8 cellular contexts compared by ENCODE assay signal in genomic region chr7:134865001-134865845, GRCh38.
DNase-seq lines count a peak whose midpoint lies in the region; ATAC-seq and TF ChIP-seq lines count a peak whose summit lies in the region.

No MANE protein-coding gene starts in this region.

- peak overlapping the region in 1 of 2 donors; percentile 83 for H3K27ac Mint-ChIP-seq in stimulated activated naive CD8-positive, alpha-beta T cell treated with anti-CD3 and anti-CD28 coated beads, Interleukin-15, amount 100 ng/mL, for 72 hours

- H3K9me3 ChIP-seq in DND-41 (ENCODE audit: insufficient read depth, low read length, severe bottlenecking): no peaks in the 10 kb centered on the region

- no peak overlapping the region for H3K4me3 ChIP-seq in DND-41 (ENCODE audit: low read depth in 1 of 2, low read length in 2 of 2)

- H3K27me3 ChIP-seq in DND-41 (ENCODE audit: insufficient read depth, low read length, poor library complexity): no peaks in the 10 kb centered on the region

- H4K20me1 ChIP-seq in DND-41 (ENCODE audit: insufficient read depth, low read length): no peaks in the 10 kb centered on the region

- H3K4me2 ChIP-seq in DND-41 (ENCODE audit: insufficient read depth, low read length): no peak overlapping the region

- H3K36me3 ChIP-seq in DND-41 (ENCODE audit: insufficient read depth, low read length): no peaks in the 10 kb centered on the region

- H3K4me3 Mint-ChIP-seq in stimulated activated naive CD8-positive, alpha-beta T cell treated with anti-CD3 and anti-CD28 coated beads, Interleukin-15, amount 100 ng/mL, for 72 hours: peak overlapping the region; percentile 58 to 70

- TF ChIP-seq CTCF in DND-41 (IDR thresholded peaks at IDR 0.05; ENCODE audit: borderline replicate concordance, extremely low read depth, low read length, poor library complexity, severe bottlenecking): no peak

- H3K79me2 ChIP-seq in DND-41 (ENCODE audit: insufficient read depth, low read length): no peaks in the 10 kb centered on the region

- ATAC-seq in DND-41 (ENCODE audit: insufficient read depth, low read depth) (peak; percentile 80), HG02870 (IDR thresholded peaks at IDR 0.05; ENCODE audit: unreplicated experiment) (peak; percentile 61), GM19455 (IDR thresholded peaks at IDR 0.05; ENCODE audit: unreplicated experiment) (no peak), GM19328 (IDR thresholded peaks at IDR 0.05; ENCODE audit: unreplicated experiment) (no peak), HG03108 (IDR thresholded peaks at IDR 0.05; ENCODE audit: unreplicated experiment) (no peak)
- peak; percentile 97 for ATAC-seq in stimulated activated naive CD8-positive, alpha-beta T cell treated with anti-CD3 and anti-CD28 coated beads, Interleukin-15, amount 100 ng/mL, for 72 hours

- DNase-seq in DND-41 (peak; percentile 17), kidney glomerular epithelial cell (lab: John Stamatoyannopoulos, UW) (peak; percentile 34)
- peak; percentile 25 for DNase-seq in activated naive CD4-positive, alpha-beta T cell treated with Interleukin-2 at 50 U/mL for 16 hours
- DNase-seq in stimulated activated naive CD8-positive, alpha-beta T cell treated with anti-CD3 and anti-CD28 coated beads, Interleukin-15, amount 100 ng/mL, for 72 hours: peak; percentile 37 to 60

- no peak overlapping the region for H3K9ac ChIP-seq in DND-41 (ENCODE audit: low read depth, low read length)

- no peak overlapping the region for H3K27ac ChIP-seq in DND-41 (ENCODE audit: low read length)

- no peak overlapping the region for H2AFZ ChIP-seq in DND-41 (ENCODE audit: low read depth, low read length)

- H3K4me1 ChIP-seq in DND-41 (ENCODE audit: insufficient read depth, low read length): peaks cover 5% of the 10 kb centered on the region; the same call in 1 of the 2 replicates

- H3K27me3 Mint-ChIP-seq in stimulated activated naive CD8-positive, alpha-beta T cell treated with anti-CD3 and anti-CD28 coated beads, Interleukin-15, amount 100 ng/mL, for 72 hours: no peaks in the 10 kb centered on the region

- H3K4me1 Mint-ChIP-seq in stimulated activated naive CD8-positive, alpha-beta T cell treated with anti-CD3 and anti-CD28 coated beads, Interleukin-15, amount 100 ng/mL, for 72 hours: peaks cover 38% of the 10 kb centered on the region

- no peaks in the 10 kb centered on the region for H3K9me3 Mint-ChIP-seq in stimulated activated naive CD8-positive, alpha-beta T cell treated with anti-CD3 and anti-CD28 coated beads, Interleukin-15, amount 100 ng/mL, for 72 hours

Comparison
In these comparisons a context has a peak if more than half of its experiments do, and no peak if none do; other contexts are left out.
1. ATAC-seq: peak in DND-41 (single experiment), HG02870 (single experiment) and stimulated activated naive CD8-positive, alpha-beta T cell treated with anti-CD3 and anti-CD28 coated beads, Interleukin-15, amount 100 ng/mL, for 72 hours (single experiment); none in GM19455 (single experiment), GM19328 (single experiment) and HG03108 (single experiment).
2. Peak in every context shown above with its lines, with median percentiles within 50 percentile points of each other: DNase-seq.